3 cellular contexts compared by ENCODE assay signal in the genomic region with DNA sequence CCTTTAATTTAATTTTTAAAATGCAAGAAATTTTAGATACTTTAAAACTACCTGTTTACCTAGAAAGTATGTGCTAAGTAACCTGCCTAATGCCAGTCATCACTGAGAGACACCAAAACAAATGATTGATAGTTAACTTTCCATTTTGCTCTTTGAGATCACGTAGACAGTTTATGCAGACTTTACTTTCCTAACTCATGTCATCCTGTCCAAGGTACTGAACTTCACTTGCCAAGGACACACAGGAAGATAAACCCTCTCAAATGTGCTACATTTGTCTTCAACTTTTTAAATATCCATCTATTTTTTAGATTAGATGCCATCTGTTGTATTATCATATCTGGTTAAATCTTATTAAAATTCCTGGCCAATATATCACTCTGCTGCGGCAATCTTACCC.
TF ChIP-seq lines count a peak whose summit lies in the region.

No MANE protein-coding gene starts in this region.

TF ChIP-seq in A549, 52 proteins besides CTCF, POLR2A, EP300 and RAD21:
- TF ChIP-seq, protein P1, sequence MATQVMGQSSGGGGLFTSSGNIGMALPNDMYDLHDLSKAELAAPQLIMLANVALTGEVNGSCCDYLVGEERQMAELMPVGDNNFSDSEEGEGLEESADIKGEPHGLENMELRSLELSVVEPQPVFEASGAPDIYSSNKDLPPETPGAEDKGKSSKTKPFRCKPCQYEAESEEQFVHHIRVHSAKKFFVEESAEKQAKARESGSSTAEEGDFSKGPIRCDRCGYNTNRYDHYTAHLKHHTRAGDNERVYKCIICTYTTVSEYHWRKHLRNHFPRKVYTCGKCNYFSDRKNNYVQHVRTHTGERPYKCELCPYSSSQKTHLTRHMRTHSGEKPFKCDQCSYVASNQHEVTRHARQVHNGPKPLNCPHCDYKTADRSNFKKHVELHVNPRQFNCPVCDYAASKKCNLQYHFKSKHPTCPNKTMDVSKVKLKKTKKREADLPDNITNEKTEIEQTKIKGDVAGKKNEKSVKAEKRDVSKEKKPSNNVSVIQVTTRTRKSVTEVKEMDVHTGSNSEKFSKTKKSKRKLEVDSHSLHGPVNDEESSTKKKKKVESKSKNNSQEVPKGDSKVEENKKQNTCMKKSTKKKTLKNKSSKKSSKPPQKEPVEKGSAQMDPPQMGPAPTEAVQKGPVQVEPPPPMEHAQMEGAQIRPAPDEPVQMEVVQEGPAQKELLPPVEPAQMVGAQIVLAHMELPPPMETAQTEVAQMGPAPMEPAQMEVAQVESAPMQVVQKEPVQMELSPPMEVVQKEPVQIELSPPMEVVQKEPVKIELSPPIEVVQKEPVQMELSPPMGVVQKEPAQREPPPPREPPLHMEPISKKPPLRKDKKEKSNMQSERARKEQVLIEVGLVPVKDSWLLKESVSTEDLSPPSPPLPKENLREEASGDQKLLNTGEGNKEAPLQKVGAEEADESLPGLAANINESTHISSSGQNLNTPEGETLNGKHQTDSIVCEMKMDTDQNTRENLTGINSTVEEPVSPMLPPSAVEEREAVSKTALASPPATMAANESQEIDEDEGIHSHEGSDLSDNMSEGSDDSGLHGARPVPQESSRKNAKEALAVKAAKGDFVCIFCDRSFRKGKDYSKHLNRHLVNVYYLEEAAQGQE (IDR thresholded peaks at IDR 0.05): peak; percentile 64; the same call in 1 of the 2 replicates
- TF ChIP-seq POLR2AphosphoS2 (conservative IDR thresholded peaks at IDR 0.05; ENCODE audit: low read length): no peak

TF ChIP-seq in HCT116, 20 proteins besides CTCF, POLR2A, EP300 and RAD21 (continued from another document):
- TF ChIP-seq SRF (IDR thresholded peaks at IDR 0.05; ENCODE audit: low read depth): no peak
- TF ChIP-seq, protein P2, sequence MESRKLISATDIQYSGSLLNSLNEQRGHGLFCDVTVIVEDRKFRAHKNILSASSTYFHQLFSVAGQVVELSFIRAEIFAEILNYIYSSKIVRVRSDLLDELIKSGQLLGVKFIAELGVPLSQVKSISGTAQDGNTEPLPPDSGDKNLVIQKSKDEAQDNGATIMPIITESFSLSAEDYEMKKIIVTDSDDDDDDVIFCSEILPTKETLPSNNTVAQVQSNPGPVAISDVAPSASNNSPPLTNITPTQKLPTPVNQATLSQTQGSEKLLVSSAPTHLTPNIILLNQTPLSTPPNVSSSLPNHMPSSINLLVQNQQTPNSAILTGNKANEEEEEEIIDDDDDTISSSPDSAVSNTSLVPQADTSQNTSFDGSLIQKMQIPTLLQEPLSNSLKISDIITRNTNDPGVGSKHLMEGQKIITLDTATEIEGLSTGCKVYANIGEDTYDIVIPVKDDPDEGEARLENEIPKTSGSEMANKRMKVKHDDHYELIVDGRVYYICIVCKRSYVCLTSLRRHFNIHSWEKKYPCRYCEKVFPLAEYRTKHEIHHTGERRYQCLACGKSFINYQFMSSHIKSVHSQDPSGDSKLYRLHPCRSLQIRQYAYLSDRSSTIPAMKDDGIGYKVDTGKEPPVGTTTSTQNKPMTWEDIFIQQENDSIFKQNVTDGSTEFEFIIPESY (IDR thresholded peaks at IDR 0.05; ENCODE audit: extremely low read depth, insufficient replicate concordance, low read length): no peak
TF ChIP-seq in HCT116: peak in this region for 1.

TF ChIP-seq in PFSK-1, 5 proteins besides CTCF, POLR2A, EP300 and RAD21 (continued from another document):
- TF ChIP-seq, protein P1 (IDR thresholded peaks at IDR 0.05; ENCODE audit: insufficient read depth in 1 of 2, low read depth in 2 of 2, low read length in 2 of 2): peak; percentile 19 to 79; a peak in 2 of 4 replicates
- TF ChIP-seq POLR2AphosphoS5 (IDR thresholded peaks at IDR 0.05; ENCODE audit: low read depth, low read length) (no peak), TAF1 (IDR thresholded peaks at IDR 0.05; ENCODE audit: borderline replicate concordance, insufficient read depth, low read length) (no peak)
TF ChIP-seq in PFSK-1: peak in this region for 1.
